ENCODE assay signal across 24 cellular contexts in genomic region chr9:2749485-2749884, GRCh38. TPM values are rescaled to one million over a fixed set of nuclear protein-coding genes. Genes with fewer than 3 reads are reported as not detected.
A peak's percentile ranks its signal among the peaks of the same experiment; 100 is the strongest.
DNase-seq lines count a peak whose midpoint lies in the region; ATAC-seq, FAIRE-seq and TF ChIP-seq lines count a peak whose summit lies in the region.
"Had no signal": no experiment of that assay in that cellular context is flagged by ENCODE, and none has a peak within 500 bp of the region (broad histone marks: within the 10 kb centered on the region; RNA-seq: fewer than 3 reads in every experiment).

No MANE protein-coding gene starts in this region.

- FAIRE-seq in HepG2 (lab: Jason Lieb, UNC), result no peak
- FAIRE-seq: GM12878, GM19239, H54 had no signal

- POLR2A ChIA-PET in HEK293 (lab: Yijun Ruan, JAX), result no interaction called here
- POLR2A ChIA-PET in HepG2 (lab: Yijun Ruan, JAX), result interaction anchor here (1.2 kb wide), 1 partner anchor 94 kb away, joined by 4 read pairs; the partner anchor contains the start of gene PUM3

- peak; percentile 4 for DNase-seq in OCI-M1 (lab: John Stamatoyannopoulos, UW)
- peak; percentile 33 for DNase-seq in choroid plexus epithelial cell (ENCODE audit: low read depth)
- peak; percentile 46 for DNase-seq in fibroblast of the aortic adventitia (ENCODE audit: low read depth)
- no peak for DNase-seq in T-helper 2 cell
- no peak for DNase-seq in HepG2 (ENCODE audit: low spot score)
- DNase-seq in HAP-1 (ENCODE audit: low spot score in 2 of 2), result no peak
- DNase-seq in EL, result no peak
- DNase-seq: 8988T; C1 segment of cervical spinal cord; Calu3; CD4-positive, alpha-beta memory T cell; COR-L47; DMS153; DND-41; GDM1; GOT3; HCEC 1CT; HFFc6 had no signal

- TF ChIP-seq CTCF in HEK293 (tag by site-specific recombination; IDR thresholded peaks at IDR 0.05) (no peak), choroid plexus epithelial cell (conservative IDR thresholded peaks at IDR 0.05; ENCODE audit: low read depth, low read length) (no peak), fibroblast of the aortic adventitia (IDR thresholded peaks at IDR 0.05; ENCODE audit: insufficient read depth, low read length) (no peak), HepG2 (CRISPR knock-in tag; IDR thresholded peaks at IDR 0.05) (no peak)

- H3K9ac ChIP-seq in HepG2 (ENCODE audit: insufficient read depth, low read depth, low read length), result no peak overlapping the region

- no peak for TF ChIP-seq POLR2A in HepG2 (IDR thresholded peaks at IDR 0.05; ENCODE audit: insufficient read depth in 1 of 2, low read depth in 2 of 2, low read length in 2 of 2)

- no peaks in the 10 kb centered on the region for H3K36me3 ChIP-seq in HEK293 (ENCODE audit: control insufficient read depth in 2 of 2, insufficient read depth in 1 of 2, low read length in 2 of 2)
- peaks cover 1 to 5% of the 10 kb centered on the region in 2 experiments; a peak in 1 of 5 replicates for H3K36me3 ChIP-seq in HepG2 (replicated peaks in 1 of 2; ENCODE audit: control insufficient read depth in 1 of 2, insufficient read depth in 2 of 2, low read length in 2 of 2)
- peaks cover 10% of the 10 kb centered on the region; the same call in 1 of the 2 replicates for H3K36me3 ChIP-seq in HAP-1 (replicated peaks)

- H3K9me3 ChIP-seq in HEK293 (ENCODE audit: control insufficient read depth, insufficient read depth, low read depth, low read length) (no peaks in the 10 kb centered on the region), HepG2 (ENCODE audit: low read length) (no peaks in the 10 kb centered on the region), HAP-1 (no peaks in the 10 kb centered on the region)

- H3K4me1 ChIP-seq in HEK293 (ENCODE audit: control insufficient read depth, insufficient read depth, low read length) (no peaks in the 10 kb centered on the region), HepG2 (ENCODE audit: insufficient read depth, low read length) (no peaks in the 10 kb centered on the region), HAP-1 (peaks cover under 1% of the 10 kb centered on the region; the same call in 1 of the 2 replicates)

- in situ Hi-C loops in HepG2 (cut with HindIII; ENCODE audit: extremely low pct_ligation_motif_present, low pct_unique_long_range_greater_than_20kb) (no loop called here), HAP-1 (cut with MboI; ENCODE audit: low sequenced_read_pairs) (no loop called here)

- TF ChIP-seq EP300 in HepG2 (IDR thresholded peaks at IDR 0.05; ENCODE audit: low read depth in 2 of 2, low read length in 2 of 2) (no peak), HepG2 (CRISPR knock-in tag; IDR thresholded peaks at IDR 0.05; ENCODE audit: borderline replicate concordance) (no peak)

- H3K27ac ChIP-seq in HEK293 (ENCODE audit: extremely low read depth, low read depth, low read length) (no peak overlapping the region), HepG2 (ENCODE audit: extremely low read length, insufficient read depth, low read length) (no peak overlapping the region)

- no peaks in the 10 kb centered on the region for H4K20me1 ChIP-seq in HepG2 (ENCODE audit: insufficient read depth, low read length)

- WGBS in HepG2 (ENCODE audit: low lambda C conversion rate), result 88% methylated on average over 2 of the region's 2 CpGs

- no peak overlapping the region for H3K4me3 ChIP-seq in HEK293 (ENCODE audit: low read depth, low read length)
- no peak overlapping the region for H3K4me3 ChIP-seq in choroid plexus epithelial cell (ENCODE audit: low read depth, low read length)
- H3K4me3 ChIP-seq in fibroblast of the aortic adventitia (ENCODE audit: low read depth, low read length), result no peak overlapping the region
- H3K4me3 ChIP-seq in HepG2 (replicated peaks in 1 of 3; ENCODE audit: insufficient read depth in 1 of 3, low read depth in 2 of 3, low read length in 3 of 3), result no peak overlapping the region
- H3K4me3 ChIP-seq in HAP-1, result no peak overlapping the region
- H3K4me3 ChIP-seq: GM12878 had no signal

- no peak for ATAC-seq in HepG2
- ATAC-seq: GM12878 had no signal

- no peaks in the 10 kb centered on the region for H3K79me2 ChIP-seq in HepG2 (ENCODE audit: insufficient read depth, low read length)

- CTCF ChIA-PET in HEK293 (lab: Yijun Ruan, JAX), result interaction anchor here (0.6 to 1.0 kb wide), 2 partner anchors 11 to 871 kb away, joined by 3 to 5 read pairs; no protein-coding TSS in a partner anchor
- CTCF ChIA-PET in HepG2 (lab: Yijun Ruan, JAX; ENCODE audit: low intra/inter-chr PET ratio, low total read pairs), result no interaction called here

- no peak overlapping the region for H3K4me2 ChIP-seq in HepG2 (ENCODE audit: low read depth, low read length)

- H3K27me3 ChIP-seq in HepG2 (ENCODE audit: control insufficient read depth in 1 of 2, insufficient read depth in 2 of 2, low read length in 2 of 2), result no peaks in the 10 kb centered on the region
- no peaks in the 10 kb centered on the region for H3K27me3 ChIP-seq in HAP-1 (ENCODE audit: low read depth)

- BruUV-seq in HepG2 (replicated peaks; lab: Mats Ljungman, UMichigan), result no TSS peak

- no peak overlapping the region for H2AFZ ChIP-seq in HepG2 (ENCODE audit: low read length)

- TF ChIP-seq RAD21 in HepG2 (CRISPR knock-in tag; IDR thresholded peaks at IDR 0.05), result no peak

- intact Hi-C loops in HepG2 (cut with micrococcal nuclease; ENCODE audit: unreplicated experiment), result no loop called here

TF ChIP-seq in HEK293, 187 proteins besides CTCF, POLR2A, EP300 and RAD21 (continues in another document):
- peak; percentile 55; the same call in 1 of the 2 replicates for TF ChIP-seq TRIM28 (IDR thresholded peaks at IDR 0.05; ENCODE audit: borderline replicate concordance, low read length)
- peak; percentile 72 for TF ChIP-seq SETDB1 (IDR thresholded peaks at IDR 0.05; ENCODE audit: insufficient read length, low read length)
- TF ChIP-seq ZXDB (tag by site-specific recombination; IDR thresholded peaks at IDR 0.05), result no peak
- no peak for TF ChIP-seq ZNF10 (tag by site-specific recombination; IDR thresholded peaks at IDR 0.05)
- peak; percentile 34; the same call in 1 of the 2 replicates for TF ChIP-seq PRDM6 (tag by site-specific recombination; IDR thresholded peaks at IDR 0.05)

TF ChIP-seq in HepG2, 621 proteins besides CTCF, POLR2A, EP300 and RAD21 (continues in another document):
- no peak for TF ChIP-seq IRF1 (CRISPR knock-in tag; IDR thresholded peaks at IDR 0.05; ENCODE audit: low read depth)
- no peak for TF ChIP-seq ZNF552 (CRISPR knock-in tag; IDR thresholded peaks at IDR 0.05; ENCODE audit: borderline replicate concordance)
- no peak for TF ChIP-seq DNMT1 (CRISPR knock-in tag; IDR thresholded peaks at IDR 0.05)
- TF ChIP-seq TIGD3 (CRISPR knock-in tag; IDR thresholded peaks at IDR 0.05; ENCODE audit: borderline replicate concordance), result no peak
- TF ChIP-seq TAF15 (IDR thresholded peaks at IDR 0.05; ENCODE audit: low read depth, low read length, poor library complexity, severe bottlenecking), result no peak
- no peak for TF ChIP-seq SOX6 (IDR thresholded peaks at IDR 0.05)
- TF ChIP-seq SOX6 (CRISPR knock-in tag; IDR thresholded peaks at IDR 0.05), result no peak

RNA-seq across cellular contexts. Expression of gene KCNV2, which starts 32.2 kb away (rescaled TPM):
- total RNA-seq in fibroblast of the aortic adventitia (ENCODE audit: low replicate concordance) (not detected in 2 replicates), HepG2 (2016; rRNA removed; fragmentation: Illumina TruSeq; extraction: Trizol) (not detected in 2 replicates)
- not detected in 2 replicates for total RNA-seq in HepG2 (2016; cell fraction: cytosol; rRNA removed; fragmentation: Illumina TruSeq; extraction: Trizol; ENCODE audit: low read depth)
- not detected in 2 replicates for total RNA-seq in HepG2 (2016; cell fraction: insoluble cytoplasmic fraction; rRNA removed; fragmentation: Illumina TruSeq; extraction: Trizol)
- not detected in 2 replicates for total RNA-seq in HepG2 (2016; cell fraction: membrane; rRNA removed; fragmentation: Illumina TruSeq; extraction: Trizol)
- total RNA-seq in HepG2 (2016; cell fraction: nucleus; rRNA removed; fragmentation: Illumina TruSeq; extraction: Trizol), result not detected in 2 replicates
- polyA plus RNA-seq in HepG2 (2011; rRNA removed), result not detected in 2 replicates
- polyA plus RNA-seq in HepG2 (2011; cell fraction: cytosol; rRNA removed), result not detected in 2 replicates
- not detected in 2 replicates for polyA plus RNA-seq in HepG2 (2011; cell fraction: nucleus; rRNA removed)
- polyA plus RNA-seq in HepG2 (2012), result 0.09 TPM in 1 of 2 replicates, not detected in the other
- polyA plus RNA-seq in HepG2 (2016; cell fraction: cytosol; fragmentation: Illumina TruSeq; extraction: Trizol; ENCODE audit: low read depth), result not detected in 2 replicates
- polyA plus RNA-seq in HepG2 (2016; cell fraction: insoluble cytoplasmic fraction; fragmentation: Illumina TruSeq; extraction: Trizol; ENCODE audit: low read depth), result not detected in 2 replicates
- polyA plus RNA-seq in HepG2 (2016; cell fraction: membrane; fragmentation: Illumina TruSeq; extraction: Trizol; ENCODE audit: low read depth), result not detected in 2 replicates
- polyA plus RNA-seq in HepG2 (2016; cell fraction: nucleus; fragmentation: Illumina TruSeq; extraction: Trizol; ENCODE audit: insufficient read depth, low read depth), result not detected in 2 replicates
- not detected in 2 replicates for polyA minus RNA-seq in HepG2 (2011; rRNA and poly(A)+ RNA removed; ENCODE audit: low replicate concordance)
- not detected in 2 replicates for polyA minus RNA-seq in HepG2 (2011; cell fraction: cytosol; rRNA and poly(A)+ RNA removed)
- polyA minus RNA-seq in HepG2 (2011; cell fraction: nucleus; rRNA and poly(A)+ RNA removed), result not detected in 2 replicates
- total RNA-seq: A673; Calu3; CD4-positive, alpha-beta memory T cell; HFFc6 had no signal
- polyA plus RNA-seq: BJ; CD4-positive, alpha-beta memory T cell had no signal

Comparison
In these comparisons a context has a peak if more than half of its experiments do, and no peak if none do; other contexts are left out.
1. DNase-seq: peak in OCI-M1 (single experiment), choroid plexus epithelial cell (single experiment) and fibroblast of the aortic adventitia (single experiment); none in T-helper 2 cell (0 of 5), HepG2 (single experiment), HAP-1 (0 of 2) and EL (single experiment).
2. Of the 63 proteins assayed by ChIP-seq in both HepG2 and HEK293: peak only in HepG2: none; only in HEK293: SETDB1; in both: none; in neither: 62.